11 cellular contexts compared by ENCODE assay signal in genomic region chr10:110739811-110740271, GRCh38.
A peak's percentile ranks its signal among the peaks of the same experiment; 100 is the strongest.
DNase-seq lines count a peak whose midpoint lies in the region; ATAC-seq lines count a peak whose summit lies in the region.
"Had no signal": no experiment of that assay in that cellular context is flagged by ENCODE, and none has a peak within 500 bp of the region (broad histone marks: within the 10 kb centered on the region; RNA-seq: fewer than 3 reads in every experiment).

No MANE protein-coding gene starts in this region.

- ATAC-seq in activated naive CD8-positive, alpha-beta T cell treated with anti-CD3 and anti-CD28 coated beads, Interleukin-2, amount 10 ng/mL, durations not matched to agents 7 days and 5 days (ENCODE audit: low read depth) = peak; percentile 45
- ATAC-seq in esophagus mucosa = peak; percentile 74
- ATAC-seq in stimulated activated naive CD8-positive, alpha-beta T cell treated with anti-CD3 and anti-CD28 coated beads, Interleukin-15, amount 100 ng/mL, for 72 hours = peak; percentile 82

- no peaks in the 10 kb centered on the region for H3K9me3 Mint-ChIP-seq in activated naive CD8-positive, alpha-beta T cell treated with anti-CD3 and anti-CD28 coated beads, Interleukin-2, amount 10 ng/mL, durations not matched to agents 7 days and 5 days
- H3K9me3 Mint-ChIP-seq in activated naive CD8-positive, alpha-beta T cell treated with anti-CD3 and anti-CD28 coated beads for 36 hours = no peaks in the 10 kb centered on the region
- no peaks in the 10 kb centered on the region for H3K9me3 Mint-ChIP-seq in stimulated activated naive CD8-positive, alpha-beta T cell treated with anti-CD3 and anti-CD28 coated beads, Interleukin-15, amount 100 ng/mL, for 72 hours
- H3K9me3 Mint-ChIP-seq: HFFc6 had no signal

- POLR2A ChIA-PET in activated naive CD8-positive, alpha-beta T cell treated with anti-CD3 and anti-CD28 coated beads, Interleukin-2, amount 10 ng/mL, durations not matched to agents 7 days and 5 days (lab: Charles Lee) = no interaction called here

- DNase-seq in activated naive CD8-positive, alpha-beta T cell treated with anti-CD3 and anti-CD28 coated beads, Interleukin-2, amount 10 ng/mL, durations not matched to agents 7 days and 5 days = no peak
- DNase-seq in activated naive CD8-positive, alpha-beta T cell treated with anti-CD3 and anti-CD28 coated beads for 36 hours = no peak
- peak; percentile 45 for DNase-seq in activated CD4-positive, CD25-positive, alpha-beta regulatory T cell treated with anti-CD3 and anti-CD28 coated beads, Interleukin-2, amount 50 U/mL, for 72 hours
- no peak for DNase-seq in stimulated activated naive CD8-positive, alpha-beta T cell treated with anti-CD3 and anti-CD28 coated beads, Interleukin-15, amount 100 ng/mL, for 72 hours
- DNase-seq in hippocampal formation (lab: John Stamatoyannopoulos, UW) (no peak), COLO668 (lab: John Stamatoyannopoulos, UW; ENCODE audit: unreplicated experiment) (no peak)
- no peak for DNase-seq in activated CD8-positive, alpha-beta memory T cell treated with anti-CD3 and anti-CD28 coated beads, Interleukin-2, amount 50 U/mL, for 4 hours
- DNase-seq: HFFc6, KG1, NCI-H2107 had no signal

- H3K27ac Mint-ChIP-seq in activated naive CD8-positive, alpha-beta T cell treated with anti-CD3 and anti-CD28 coated beads, Interleukin-2, amount 10 ng/mL, durations not matched to agents 7 days and 5 days = no peak overlapping the region
- no peak overlapping the region for H3K27ac Mint-ChIP-seq in activated naive CD8-positive, alpha-beta T cell treated with anti-CD3 and anti-CD28 coated beads for 36 hours
- H3K27ac Mint-ChIP-seq in stimulated activated naive CD8-positive, alpha-beta T cell treated with anti-CD3 and anti-CD28 coated beads, Interleukin-15, amount 100 ng/mL, for 72 hours = no peak overlapping the region
- H3K27ac Mint-ChIP-seq: HFFc6 had no signal

- H3K36me3 Mint-ChIP-seq in activated naive CD8-positive, alpha-beta T cell treated with anti-CD3 and anti-CD28 coated beads, Interleukin-2, amount 10 ng/mL, durations not matched to agents 7 days and 5 days = peaks cover 2% of the 10 kb centered on the region
- H3K36me3 Mint-ChIP-seq in activated naive CD8-positive, alpha-beta T cell treated with anti-CD3 and anti-CD28 coated beads for 36 hours = no peaks in the 10 kb centered on the region

- H3K4me1 Mint-ChIP-seq in activated naive CD8-positive, alpha-beta T cell treated with anti-CD3 and anti-CD28 coated beads, Interleukin-2, amount 10 ng/mL, durations not matched to agents 7 days and 5 days = peaks cover 20% of the 10 kb centered on the region
- H3K4me1 Mint-ChIP-seq in activated naive CD8-positive, alpha-beta T cell treated with anti-CD3 and anti-CD28 coated beads for 36 hours = peaks cover 11% of the 10 kb centered on the region
- H3K4me1 Mint-ChIP-seq in stimulated activated naive CD8-positive, alpha-beta T cell treated with anti-CD3 and anti-CD28 coated beads, Interleukin-15, amount 100 ng/mL, for 72 hours = peaks cover 37% of the 10 kb centered on the region

- no peak overlapping the region for H3K4me3 Mint-ChIP-seq in activated naive CD8-positive, alpha-beta T cell treated with anti-CD3 and anti-CD28 coated beads, Interleukin-2, amount 10 ng/mL, durations not matched to agents 7 days and 5 days
- H3K4me3 Mint-ChIP-seq in activated naive CD8-positive, alpha-beta T cell treated with anti-CD3 and anti-CD28 coated beads for 36 hours = no peak overlapping the region
- no peak overlapping the region for H3K4me3 Mint-ChIP-seq in stimulated activated naive CD8-positive, alpha-beta T cell treated with anti-CD3 and anti-CD28 coated beads, Interleukin-15, amount 100 ng/mL, for 72 hours
- H3K4me3 Mint-ChIP-seq: HFFc6 had no signal

- H3K27me3 Mint-ChIP-seq in activated naive CD8-positive, alpha-beta T cell treated with anti-CD3 and anti-CD28 coated beads, Interleukin-2, amount 10 ng/mL, durations not matched to agents 7 days and 5 days = peaks cover 8% of the 10 kb centered on the region
- peaks cover 5% of the 10 kb centered on the region for H3K27me3 Mint-ChIP-seq in activated naive CD8-positive, alpha-beta T cell treated with anti-CD3 and anti-CD28 coated beads for 36 hours
- H3K27me3 Mint-ChIP-seq in stimulated activated naive CD8-positive, alpha-beta T cell treated with anti-CD3 and anti-CD28 coated beads, Interleukin-15, amount 100 ng/mL, for 72 hours = peaks cover 29% of the 10 kb centered on the region
